Comparison of ENCODE assay signal across 1 cellular context in the genomic region with DNA sequence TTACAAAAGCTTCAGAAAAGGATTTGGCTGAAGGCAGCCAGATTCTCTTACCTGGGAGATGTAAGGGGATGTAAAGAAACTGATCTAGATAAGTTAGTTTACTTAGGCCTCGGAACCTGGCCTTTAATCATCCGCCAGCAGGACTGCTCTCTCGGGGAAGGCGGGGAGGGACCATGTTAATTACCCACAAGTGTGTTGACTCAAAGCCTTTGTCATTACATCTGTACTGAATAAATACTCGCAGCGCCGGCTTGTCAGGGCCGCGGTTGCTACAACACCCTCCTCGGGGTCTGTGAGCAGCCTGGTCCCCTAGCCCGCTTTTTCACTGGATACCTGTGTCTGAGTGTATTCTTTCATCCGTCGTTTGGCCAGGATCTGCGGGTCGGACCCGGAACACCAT.
TF ChIP-seq lines count a peak whose summit lies in the region.

No MANE protein-coding gene starts in this region.

TF ChIP-seq in HEK293, 187 proteins besides CTCF, POLR2A, EP300 and RAD21 (continued from another document):
- TF ChIP-seq, protein P1, sequence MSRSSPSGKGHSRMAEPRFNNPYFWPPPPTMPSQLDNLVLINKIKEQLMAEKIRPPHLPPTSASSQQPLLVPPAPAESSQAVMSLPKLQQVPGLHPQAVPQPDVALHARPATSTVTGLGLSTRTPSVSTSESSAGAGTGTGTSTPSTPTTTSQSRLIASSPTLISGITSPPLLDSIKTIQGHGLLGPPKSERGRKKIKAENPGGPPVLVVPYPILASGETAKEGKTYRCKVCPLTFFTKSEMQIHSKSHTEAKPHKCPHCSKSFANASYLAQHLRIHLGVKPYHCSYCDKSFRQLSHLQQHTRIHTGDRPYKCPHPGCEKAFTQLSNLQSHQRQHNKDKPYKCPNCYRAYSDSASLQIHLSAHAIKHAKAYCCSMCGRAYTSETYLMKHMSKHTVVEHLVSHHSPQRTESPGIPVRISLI (tag by site-specific recombination; IDR thresholded peaks at IDR 0.05) = no peak
- TF ChIP-seq ZNF174 (tag by site-specific recombination; IDR thresholded peaks at IDR 0.05) (no peak), ZNF16 (tag by site-specific recombination; IDR thresholded peaks at IDR 0.05; ENCODE audit: low read depth) (no peak), ZNF433 (tag by site-specific recombination; IDR thresholded peaks at IDR 0.05; ENCODE audit: low read depth) (no peak), SETDB1 (IDR thresholded peaks at IDR 0.05; ENCODE audit: insufficient read length, low read length) (peak; percentile 67), TCF7L2 (IDR thresholded peaks at IDR 0.05; ENCODE audit: borderline replicate concordance, low read depth, low read length) (peak; percentile 58), ZNF654 (tag by site-specific recombination; IDR thresholded peaks at IDR 0.05; ENCODE audit: low read depth) (no peak), ZXDB (tag by site-specific recombination; IDR thresholded peaks at IDR 0.05) (no peak), HOXD13 (CRISPR knock-in tag; IDR thresholded peaks at IDR 0.05; ENCODE audit: borderline replicate concordance) (no peak), ZNF121 (tag by site-specific recombination; IDR thresholded peaks at IDR 0.05) (no peak)
- TF ChIP-seq, protein P2, sequence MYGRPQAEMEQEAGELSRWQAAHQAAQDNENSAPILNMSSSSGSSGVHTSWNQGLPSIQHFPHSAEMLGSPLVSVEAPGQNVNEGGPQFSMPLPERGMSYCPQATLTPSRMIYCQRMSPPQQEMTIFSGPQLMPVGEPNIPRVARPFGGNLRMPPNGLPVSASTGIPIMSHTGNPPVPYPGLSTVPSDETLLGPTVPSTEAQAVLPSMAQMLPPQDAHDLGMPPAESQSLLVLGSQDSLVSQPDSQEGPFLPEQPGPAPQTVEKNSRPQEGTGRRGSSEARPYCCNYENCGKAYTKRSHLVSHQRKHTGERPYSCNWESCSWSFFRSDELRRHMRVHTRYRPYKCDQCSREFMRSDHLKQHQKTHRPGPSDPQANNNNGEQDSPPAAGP (tag by site-specific recombination; IDR thresholded peaks at IDR 0.05) = no peak
- TF ChIP-seq, protein P3, sequence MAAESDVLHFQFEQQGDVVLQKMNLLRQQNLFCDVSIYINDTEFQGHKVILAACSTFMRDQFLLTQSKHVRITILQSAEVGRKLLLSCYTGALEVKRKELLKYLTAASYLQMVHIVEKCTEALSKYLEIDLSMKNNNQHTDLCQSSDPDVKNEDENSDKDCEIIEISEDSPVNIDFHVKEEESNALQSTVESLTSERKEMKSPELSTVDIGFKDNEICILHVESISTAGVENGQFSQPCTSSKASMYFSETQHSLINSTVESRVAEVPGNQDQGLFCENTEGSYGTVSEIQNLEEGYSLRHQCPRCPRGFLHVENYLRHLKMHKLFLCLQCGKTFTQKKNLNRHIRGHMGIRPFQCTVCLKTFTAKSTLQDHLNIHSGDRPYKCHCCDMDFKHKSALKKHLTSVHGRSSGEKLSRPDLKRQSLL (tag by site-specific recombination; IDR thresholded peaks at IDR 0.05) = no peak
